In the genomic region with DNA sequence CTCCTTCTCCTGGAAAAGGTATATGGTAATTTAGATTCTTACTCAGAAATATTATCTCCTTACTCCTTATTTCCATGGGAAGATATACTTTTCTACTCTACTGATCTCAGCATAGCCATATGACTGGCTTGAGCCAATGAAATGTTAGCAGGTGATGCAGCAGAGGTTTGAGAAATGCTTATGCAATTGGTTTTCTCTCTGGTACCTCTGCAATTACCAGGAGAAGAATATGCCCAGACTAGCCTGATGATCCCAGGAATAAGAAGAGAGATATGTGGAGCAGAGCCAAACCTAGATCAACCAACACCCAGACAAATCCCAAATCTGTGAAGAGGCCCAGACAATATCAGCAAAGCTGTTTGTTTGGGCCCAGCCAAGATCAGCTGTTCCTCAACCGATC, we compare ENCODE assay signal across 25 cellular contexts. TPM values are rescaled to one million over a fixed set of nuclear protein-coding genes. Genes with fewer than 3 reads are reported as not detected.
A peak's percentile ranks its signal among the peaks of the same experiment; 100 is the strongest.
DNase-seq lines count a peak whose midpoint lies in the region; ATAC-seq, FAIRE-seq and TF ChIP-seq lines count a peak whose summit lies in the region.
"Had no signal": no experiment of that assay in that cellular context is flagged by ENCODE, and none has a peak within 500 bp of the region (broad histone marks: within the 10 kb centered on the region; RNA-seq: fewer than 3 reads in every experiment).

No MANE protein-coding gene starts in this region.

- FAIRE-seq in bronchial epithelial cell (lab: Jason Lieb, UNC): no peak
- FAIRE-seq: A204.1, GM12878, GM18507, GM19239 had no signal

- peaks cover 2% of the 10 kb centered on the region for H3K27me3 ChIP-seq in bronchial epithelial cell (ENCODE audit: control insufficient read depth, insufficient read depth, low read length)
- peaks cover 74% of the 10 kb centered on the region for H3K27me3 ChIP-seq in foreskin keratinocyte
- H3K27me3 ChIP-seq: BE2C, BLaER1 had no signal

- TF ChIP-seq CTCF in bronchial epithelial cell (IDR thresholded peaks at IDR 0.05; ENCODE audit: insufficient read depth, low read length, severe bottlenecking): no peak
- no peak for TF ChIP-seq CTCF in epithelial cell of esophagus (IDR thresholded peaks at IDR 0.05; ENCODE audit: insufficient read depth, low read depth, low read length, missing control alignments)
- TF ChIP-seq CTCF in foreskin keratinocyte (conservative IDR thresholded peaks at IDR 0.05): no peak

- H3K4me1 ChIP-seq in foreskin keratinocyte: no peaks in the 10 kb centered on the region
- H3K4me1 ChIP-seq: BE2C, BLaER1 had no signal

- in situ Hi-C loops in KBM-7 (cut with MboI; ENCODE audit: low pct_unique_long_range_greater_than_20kb, low sequenced_read_pairs): no loop called here

- no peak overlapping the region for H3K4me3 ChIP-seq in bronchial epithelial cell (ENCODE audit: low read depth, low read length)
- H3K4me3 ChIP-seq in epithelial cell of esophagus (ENCODE audit: low read length): no peak overlapping the region
- H3K4me3 ChIP-seq: BLaER1, GM12878 had no signal

- H3K36me3 ChIP-seq in bronchial epithelial cell (ENCODE audit: control insufficient read depth, insufficient read depth, low read length): no peaks in the 10 kb centered on the region
- H3K36me3 ChIP-seq: BE2C, BLaER1 had no signal

- no peak overlapping the region for H3K27ac ChIP-seq in foreskin keratinocyte
- H3K27ac ChIP-seq: BLaER1 had no signal

- peak; percentile 81 for DNase-seq in bronchial epithelial cell (ENCODE audit: low read depth)
- DNase-seq in epithelial cell of esophagus (ENCODE audit: low read depth): peak; percentile 73
- DNase-seq in foreskin keratinocyte: peak; percentile 55 to 69
- no peak for DNase-seq in KBM-7
- DNase-seq in SIG-M5 treated with dmso at 0.1 percent for 504 hours (lab: John Stamatoyannopoulos, UW; ENCODE audit: unreplicated experiment): no peak
- DNase-seq: 8988T; ACHN; BE2C; C1 segment of cervical spinal cord; CD4-positive, alpha-beta memory T cell; CD4-positive, CD25-positive, alpha-beta regulatory T cell; CD8-positive, alpha-beta memory T cell; COR-L47; DMS 273 treated with DMSO at 0.1 percent for 48 hours; DMS153; DMS53; DMS79; DND-41; EL; GDM1 had no signal

- ATAC-seq in foreskin keratinocyte: no peak
- ATAC-seq: GM12878 had no signal

RNA-seq across cellular contexts. Expression of gene CAPN7, which starts 33.2 kb away (rescaled TPM):
- total RNA-seq in bronchial epithelial cell (34.2 and 35.8 TPM in 2 replicates), foreskin keratinocyte (22.3 and 22.7 TPM in 2 replicates)
- 9.1 and 10.6 TPM in 2 replicates for polyA plus RNA-seq in foreskin keratinocyte

Comparison
In these comparisons a context has a peak if more than half of its experiments do, and no peak if none do; other contexts are left out.
1. DNase-seq: peak in bronchial epithelial cell (single experiment), epithelial cell of esophagus (single experiment) and foreskin keratinocyte (2 of 2); none in KBM-7 (single experiment) and SIG-M5 treated with dmso at 0.1 percent for 504 hours (single experiment).